Comparison of ENCODE assay signal across 9 cellular contexts in genomic region chr17:31390426-31390747, GRCh38. TPM values are rescaled to one million over a fixed set of nuclear protein-coding genes. Genes with fewer than 3 reads are reported as not detected.
A peak's percentile ranks its signal among the peaks of the same experiment; 100 is the strongest.
DNase-seq lines count a peak whose midpoint lies in the region; ATAC-seq and TF ChIP-seq lines count a peak whose summit lies in the region.
"Had no signal": no experiment of that assay in that cellular context is flagged by ENCODE, and none has a peak within 500 bp of the region (broad histone marks: within the 10 kb centered on the region; RNA-seq: fewer than 3 reads in every experiment).

No MANE protein-coding gene starts in this region.

- intact Hi-C loops in CD14-positive monocyte (cut with micrococcal nuclease), result no loop called here

- H3K4me3 Mint-ChIP-seq in CD14-positive monocyte (peak overlapping the region; percentile 7 to 89), H9 (peak overlapping the region; percentile 70 to 84; a peak in 4 of 5 replicates), brain (peak overlapping the region; percentile 72 to 84 (median 78))

- H3K27me3 ChIP-seq in H9 (ENCODE audit: insufficient read depth, low read length) (no peaks in the 10 kb centered on the region; the same call in 1 of the 2 replicates), neuronal stem cell (ENCODE audit: control insufficient read depth in 3 of 3, insufficient read depth in 3 of 3, low read depth in 1 of 3, low read length in 3 of 3) (peaks cover 9 to 45% (median 40%) of the 10 kb centered on the region in 3 experiments)

- H3K14ac ChIP-seq in H9 (ENCODE audit: insufficient read depth, low read length), result no peak overlapping the region
- H3K14ac ChIP-seq in neuronal stem cell (ENCODE audit: low read length), result no peak overlapping the region

- H4K91ac ChIP-seq in H9 (ENCODE audit: insufficient read length, low read depth, low read length) (no peak overlapping the region), neuronal stem cell (ENCODE audit: low read depth, low read length, poor library complexity) (no peak overlapping the region)

- H3K4me1 ChIP-seq in H9 (ENCODE audit: insufficient read depth, low read length) (peaks cover 3% of the 10 kb centered on the region; the same call in 1 of the 2 replicates), neuronal stem cell (ENCODE audit: control insufficient read depth in 2 of 2, insufficient read depth in 1 of 2, low read depth in 1 of 2, low read length in 2 of 2) (peaks cover 0 to 3% of the 10 kb centered on the region in 2 donors)

- no peak overlapping the region for H3K18ac ChIP-seq in H9 (ENCODE audit: insufficient read length, low read depth, low read length)
- no peak overlapping the region for H3K18ac ChIP-seq in neuronal stem cell (ENCODE audit: low read length)

- H3K9me3 ChIP-seq in H9 (ENCODE audit: control insufficient read depth, low read depth, low read length), result no peaks in the 10 kb centered on the region
- H3K9me3 ChIP-seq in neuronal stem cell (replicated peaks in 1 of 2; ENCODE audit: control insufficient read depth in 2 of 2, insufficient read depth in 1 of 2, low read depth in 1 of 2, low read length in 2 of 2), result no peaks in the 10 kb centered on the region

- TF ChIP-seq CTCF in CD14-positive monocyte (IDR thresholded peaks at IDR 0.05) (no peak), H9 (conservative IDR thresholded peaks at IDR 0.05) (no peak), brain (conservative IDR thresholded peaks at IDR 0.05) (no peak)

- H3K4me2 ChIP-seq in H9 (ENCODE audit: insufficient read depth, insufficient read length, low read length), result no peak overlapping the region
- H3K4me2 ChIP-seq in neuronal stem cell (ENCODE audit: insufficient read depth, low read length, poor library complexity, severe bottlenecking), result no peak overlapping the region

- H3K79me1 ChIP-seq in H9 (ENCODE audit: insufficient read depth, low read depth, low read length, poor library complexity, severe bottlenecking), result no peaks in the 10 kb centered on the region
- H3K79me1 ChIP-seq in neuronal stem cell (ENCODE audit: low read depth, low read length), result no peaks in the 10 kb centered on the region

- H4K5ac ChIP-seq in H9 (ENCODE audit: insufficient read length, low read depth, low read length), result no peak overlapping the region

- peaks cover 0 to 16% (median 7%) of the 10 kb centered on the region in 7 donors for H3K9me3 Mint-ChIP-seq in CD14-positive monocyte
- H3K9me3 Mint-ChIP-seq in H9, result no peaks in the 10 kb centered on the region
- peaks cover 0 to 3% (median 0%) of the 10 kb centered on the region in 5 experiments for H3K9me3 Mint-ChIP-seq in brain
- H3K9me3 Mint-ChIP-seq: dendritic cell treated with granulocyte-macrophage colony-stimulating factor and Interleukin-4, amounts not matched to agents 40 ng/mL and 50 ng/mL, for 4 days had no signal

- H2AK5ac ChIP-seq in H9 (ENCODE audit: insufficient read length, low read length), result no peak overlapping the region
- H2AK5ac ChIP-seq in neuronal stem cell (ENCODE audit: low read depth, low read length), result no peak overlapping the region

- peaks cover 57 to 68% (median 60%) of the 10 kb centered on the region in 3 donors for H3K27me3 Mint-ChIP-seq in CD14-positive monocyte (ENCODE audit: low read depth in 3 of 3)
- H3K27me3 Mint-ChIP-seq in H9 (ENCODE audit: low read depth), result peaks cover 53% of the 10 kb centered on the region
- H3K27me3 Mint-ChIP-seq in brain, result peaks cover 7% of the 10 kb centered on the region

- no peak overlapping the region for H2BK20ac ChIP-seq in H9 (ENCODE audit: low read depth, low read length, poor library complexity, severe bottlenecking)

- H3K23me2 ChIP-seq in H9 (ENCODE audit: insufficient read length, low read depth, low read length, poor library complexity, severe bottlenecking), result peaks cover 13% of the 10 kb centered on the region

- no peak overlapping the region for H2BK5ac ChIP-seq in H9 (ENCODE audit: insufficient read length, low read length)
- H2BK5ac ChIP-seq in neuronal stem cell (ENCODE audit: low read length), result no peak overlapping the region

- H3K36me3 Mint-ChIP-seq in CD14-positive monocyte (peaks cover 0 to 8% of the 10 kb centered on the region in 2 donors), H9 (ENCODE audit: insufficient read depth in 1 of 3, low read depth in 3 of 3) (peaks cover 0 to 1% (median 0%) of the 10 kb centered on the region in 3 experiments; a peak in 2 of 7 replicates), brain (no peaks in the 10 kb centered on the region)

- H3K4me1 Mint-ChIP-seq in CD14-positive monocyte (peaks cover 16% of the 10 kb centered on the region), H9 (peaks cover 18% of the 10 kb centered on the region in 2 experiments), brain (peaks cover 38% of the 10 kb centered on the region)

- H4K20me1 ChIP-seq in H9 (ENCODE audit: control insufficient read depth, insufficient read depth, insufficient read length), result peaks cover 3% of the 10 kb centered on the region

- no peak overlapping the region for H3K27ac Mint-ChIP-seq in CD14-positive monocyte
- H3K27ac Mint-ChIP-seq in H9, result no peak overlapping the region
- H3K27ac Mint-ChIP-seq in brain, result peak overlapping the region in 4 of 5 experiments; percentile 11 to 74 (median 64)
- H3K27ac Mint-ChIP-seq: dendritic cell treated with granulocyte-macrophage colony-stimulating factor and Interleukin-4, amounts not matched to agents 40 ng/mL and 50 ng/mL, for 4 days had no signal

- H3K79me2 ChIP-seq in H9 (ENCODE audit: insufficient read depth, low read length), result no peaks in the 10 kb centered on the region

- H2BK15ac ChIP-seq in H9 (ENCODE audit: low read depth, low read length) (no peak overlapping the region), neuronal stem cell (ENCODE audit: low read length) (no peak overlapping the region)

- H3K4me3 ChIP-seq in neuronal stem cell (ENCODE audit: low read length in 2 of 2), result no peak overlapping the region

- no CpG with 5 or more reads among the region's 8 CpGs for WGBS in H9 (ENCODE audit: extremely low coverage, insufficient read length, low lambda C conversion rate)
- WGBS in neuronal stem cell (ENCODE audit: extremely low coverage in 2 of 2, insufficient read length in 2 of 2, insufficient replicate concordance in 1 of 2), 2 donors, result no CpG with 5 or more reads among the region's 8 CpGs

- no peak overlapping the region for H3K9ac ChIP-seq in H9 (ENCODE audit: extremely low read depth, insufficient read length, low read length)
- H3K9ac ChIP-seq in neuronal stem cell (ENCODE audit: low read depth, low read length, poor library complexity), result no peak overlapping the region

- no peak overlapping the region for H3T11ph ChIP-seq in H9 (ENCODE audit: low read length)

- H2BK12ac ChIP-seq in H9 (ENCODE audit: insufficient read length, low read depth, low read length) (no peak overlapping the region), neuronal stem cell (ENCODE audit: low read length) (no peak overlapping the region)

- DNase-seq in CD14-positive monocyte (ENCODE audit: low spot score) (no peak), H9 (no peak), neuronal stem cell (ENCODE audit: low spot score) (no peak), NCI-H1930 (lab: John Stamatoyannopoulos, UW) (no peak), putamen (ENCODE audit: low spot score) (no peak)
- DNase-seq: stimulated activated CD4-positive, alpha-beta T cell treated with anti-CD3 and anti-CD28 coated beads, Interleukin-4, amount 100 ng/mL, for 24 hours had no signal

- no peaks in the 10 kb centered on the region for H3K36me3 ChIP-seq in neuronal stem cell (replicated peaks in 1 of 2; ENCODE audit: control insufficient read depth in 2 of 2, insufficient read depth in 2 of 2, low read length in 2 of 2)

- H4K8ac ChIP-seq in H9 (replicated peaks; ENCODE audit: insufficient read length, low read depth, low read length) (no peak overlapping the region), neuronal stem cell (ENCODE audit: low read depth, low read length) (no peak overlapping the region)

- H3K56ac ChIP-seq in H9 (ENCODE audit: insufficient read length, low read depth, low read length), result no peak overlapping the region

- H3K27ac ChIP-seq in H9 (ENCODE audit: insufficient read length, low read depth, low read length) (no peak overlapping the region), neuronal stem cell (replicated peaks; ENCODE audit: low read length) (no peak overlapping the region)

- H2BK120ac ChIP-seq in H9 (ENCODE audit: low read depth, low read length, poor library complexity, severe bottlenecking) (no peak overlapping the region), neuronal stem cell (ENCODE audit: low read depth, low read length) (no peak overlapping the region)

- H3K4ac ChIP-seq in H9 (ENCODE audit: low read depth, low read length) (no peak overlapping the region), neuronal stem cell (ENCODE audit: low read length) (no peak overlapping the region)

- H2AFZ ChIP-seq in H9 (ENCODE audit: low read length) (no peak overlapping the region), neuronal stem cell (ENCODE audit: low read length) (peak overlapping the region; percentile 84)

- no peak for ATAC-seq in GM18520 (IDR thresholded peaks at IDR 0.05; ENCODE audit: unreplicated experiment)

- H3K23ac ChIP-seq in H9 (ENCODE audit: insufficient read length, low read depth, low read length) (no peak overlapping the region), neuronal stem cell (ENCODE audit: low read depth, low read length, poor library complexity) (no peak overlapping the region)

RNA-seq across cellular contexts. Expression of gene RAB11FIP4, which starts 1.1 kb away (rescaled TPM):
- polyA plus RNA-seq in CD14-positive monocyte (10 to 100 TPM; 10.4 to 16.2 TPM), brain (ENCODE audit: insufficient read depth, low read depth, low replicate concordance) (49.1 TPM)
- 25.7 and 26.1 TPM in 2 replicates for total RNA-seq in H9 (2021)
- 10.1 TPM for polyA plus RNA-seq in neuronal stem cell (2013, experiment 1 of 2)
- polyA plus RNA-seq in neuronal stem cell (2013, experiment 2 of 2), result 10.1 TPM

Comparison
In these comparisons a context has a peak if more than half of its experiments do, and no peak if none do; other contexts are left out.
1. H3K27ac Mint-ChIP-seq: peak in brain (4 of 5); none in CD14-positive monocyte (0 of 7) and H9 (0 of 3).
2. Peak in every context shown above with its lines, with median percentiles within 50 percentile points of each other: H3K4me3 Mint-ChIP-seq.